ENCODE assay signal across 21 cellular contexts in the genomic region with DNA sequence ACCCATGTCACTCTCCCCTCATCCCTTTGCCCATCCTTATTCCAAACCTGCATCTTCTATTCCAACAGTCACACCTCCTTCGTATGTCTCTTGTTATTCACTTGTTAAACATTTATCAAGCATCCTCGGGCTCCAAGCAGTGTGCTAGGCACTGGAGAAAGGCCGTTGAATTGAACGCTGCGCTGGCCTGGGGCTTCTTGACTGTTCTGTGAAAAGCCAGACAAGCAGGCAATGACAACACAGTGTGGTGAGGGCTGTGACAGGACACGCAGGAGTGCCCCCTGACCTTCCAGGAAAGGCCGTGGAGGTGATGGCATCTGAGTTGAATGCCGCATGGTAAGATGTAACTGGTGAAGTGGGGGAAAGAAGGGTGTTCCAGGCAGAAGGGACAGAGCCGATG. TPM values are rescaled to one million over a fixed set of nuclear protein-coding genes. Genes with fewer than 3 reads are reported as not detected.
DNase-seq lines count a peak whose midpoint lies in the region; ATAC-seq and TF ChIP-seq lines count a peak whose summit lies in the region.
"Had no signal": no experiment of that assay in that cellular context is flagged by ENCODE, and none has a peak within 500 bp of the region (broad histone marks: within the 10 kb centered on the region; RNA-seq: fewer than 3 reads in every experiment).

No MANE protein-coding gene starts in this region.

- H3K4me2 ChIP-seq in OCI-LY3 (ENCODE audit: low read length): no peak overlapping the region
- H3K4me2 ChIP-seq: A549, GM23338 had no signal

- no peak overlapping the region for H3K4me3 Mint-ChIP-seq in activated naive CD8-positive, alpha-beta T cell treated with anti-CD3 and anti-CD28 coated beads, Interleukin-2, amount 50 U/mL, for 24 hours
- no peak overlapping the region for H3K4me3 Mint-ChIP-seq in activated naive CD8-positive, alpha-beta T cell treated with anti-CD3 and anti-CD28 coated beads for 36 hours
- H3K4me3 Mint-ChIP-seq: CD4-positive, alpha-beta T cell; GM23338 had no signal

- no peak for ATAC-seq in activated naive CD8-positive, alpha-beta T cell treated with anti-CD3 and anti-CD28 coated beads, Interleukin-2, amount 50 U/mL, for 24 hours
- no peak for ATAC-seq in sciatic nerve
- no peak for ATAC-seq in GM21447 (IDR thresholded peaks at IDR 0.05; ENCODE audit: unreplicated experiment)
- ATAC-seq: GM23338 had no signal

- peaks cover 50% of the 10 kb centered on the region for H3K4me1 ChIP-seq in OCI-LY3 (ENCODE audit: low read length)
- H3K4me1 ChIP-seq: A549, Caco-2 had no signal

- H3K27me3 Mint-ChIP-seq in activated naive CD8-positive, alpha-beta T cell treated with anti-CD3 and anti-CD28 coated beads, Interleukin-2, amount 50 U/mL, for 24 hours: no peaks in the 10 kb centered on the region
- H3K27me3 Mint-ChIP-seq in activated naive CD8-positive, alpha-beta T cell treated with anti-CD3 and anti-CD28 coated beads for 36 hours: no peaks in the 10 kb centered on the region
- H3K27me3 Mint-ChIP-seq: CD4-positive, alpha-beta T cell had no signal

- no peak overlapping the region for H3K4me3 ChIP-seq in OCI-LY3 (ENCODE audit: low read length)
- H3K4me3 ChIP-seq: A549, GM23338 had no signal

- peak overlapping the region; percentile 16 for H3K27ac Mint-ChIP-seq in activated naive CD8-positive, alpha-beta T cell treated with anti-CD3 and anti-CD28 coated beads, Interleukin-2, amount 50 U/mL, for 24 hours
- H3K27ac Mint-ChIP-seq in activated naive CD8-positive, alpha-beta T cell treated with anti-CD3 and anti-CD28 coated beads for 36 hours: no peak overlapping the region
- H3K27ac Mint-ChIP-seq: CD4-positive, alpha-beta T cell; GM23338 had no signal

- peaks cover 9% of the 10 kb centered on the region for H3K4me1 Mint-ChIP-seq in activated naive CD8-positive, alpha-beta T cell treated with anti-CD3 and anti-CD28 coated beads, Interleukin-2, amount 50 U/mL, for 24 hours
- peaks cover 11% of the 10 kb centered on the region for H3K4me1 Mint-ChIP-seq in activated naive CD8-positive, alpha-beta T cell treated with anti-CD3 and anti-CD28 coated beads for 36 hours

- intact Hi-C loops in sciatic nerve (cut with DNase I): no loop called here

- no peaks in the 10 kb centered on the region for H3K9me3 Mint-ChIP-seq in activated naive CD8-positive, alpha-beta T cell treated with anti-CD3 and anti-CD28 coated beads, Interleukin-2, amount 50 U/mL, for 24 hours
- no peaks in the 10 kb centered on the region for H3K9me3 Mint-ChIP-seq in activated naive CD8-positive, alpha-beta T cell treated with anti-CD3 and anti-CD28 coated beads for 36 hours
- H3K9me3 Mint-ChIP-seq: CD4-positive, alpha-beta T cell; GM23338 had no signal

- no peaks in the 10 kb centered on the region for H3K27me3 ChIP-seq in OCI-LY3 (ENCODE audit: low read depth, low read length)

- no peaks in the 10 kb centered on the region for H4K20me1 ChIP-seq in OCI-LY3 (ENCODE audit: insufficient read depth, low read length)

- peaks cover 20% of the 10 kb centered on the region for H3K79me2 ChIP-seq in OCI-LY3 (ENCODE audit: low read length)

- no peak for DNase-seq in activated naive CD8-positive, alpha-beta T cell treated with anti-CD3 and anti-CD28 coated beads, Interleukin-2, amount 50 U/mL, for 24 hours
- DNase-seq in activated naive CD8-positive, alpha-beta T cell treated with anti-CD3 and anti-CD28 coated beads for 36 hours: no peak
- peak; percentile 33 for DNase-seq in sciatic nerve (ENCODE audit: low spot score)
- DNase-seq in DMS79 treated with DMSO at 0.1 percent for 48 hours (lab: John Stamatoyannopoulos, UW): no peak
- no peak for DNase-seq in glomerular visceral epithelial cell (ENCODE audit: extremely low spot score)
- DNase-seq: Caco-2; CD4-positive, alpha-beta T cell; DMS153; GF-D8; MM.1S; NCI-H1092; NCI-H510A treated with DMSO at 0.1 percent for 48 hours; NCI-H82; PC-3 had no signal

- no peak for TF ChIP-seq CTCF in OCI-LY3 (IDR thresholded peaks at IDR 0.05; ENCODE audit: low read depth, low read length)

- no peak overlapping the region for H2AFZ ChIP-seq in OCI-LY3 (ENCODE audit: low read depth, low read length)
- H2AFZ ChIP-seq: GM23338 had no signal

- peak overlapping the region; percentile 90; the same call in 1 of the 2 replicates for H3K27ac ChIP-seq in OCI-LY3 (ENCODE audit: low read length)
- peak overlapping the region; percentile 25 for H3K27ac ChIP-seq in cingulate gyrus (ENCODE audit: low read depth, low read length)
- H3K27ac ChIP-seq: A549, RWPE1 had no signal

- H3K36me3 ChIP-seq in OCI-LY3 (replicated peaks; ENCODE audit: low read depth, low read length): peaks cover 22% of the 10 kb centered on the region

- peaks cover 18% of the 10 kb centered on the region for H3K36me3 Mint-ChIP-seq in activated naive CD8-positive, alpha-beta T cell treated with anti-CD3 and anti-CD28 coated beads, Interleukin-2, amount 50 U/mL, for 24 hours (ENCODE audit: low read depth)
- peaks cover 14% of the 10 kb centered on the region for H3K36me3 Mint-ChIP-seq in activated naive CD8-positive, alpha-beta T cell treated with anti-CD3 and anti-CD28 coated beads for 36 hours

- H3K9me3 ChIP-seq in OCI-LY3 (ENCODE audit: insufficient read depth, low read length): no peaks in the 10 kb centered on the region
- H3K9me3 ChIP-seq: A549, Caco-2 had no signal

- H3K9ac ChIP-seq in OCI-LY3 (ENCODE audit: low read length): no peak overlapping the region

RNA-seq across cellular contexts. Expression of a gene that starts 19.2 kb away (rescaled TPM):
- 10 to 100 TPM; 23.1 to 23.5 TPM for total RNA-seq in activated naive CD8-positive, alpha-beta T cell treated with anti-CD3 and anti-CD28 coated beads for 36 hours
- total RNA-seq in sciatic nerve: 32.5 TPM

RNA-seq across cellular contexts. Expression of a gene that starts 19.4 kb away (rescaled TPM):
- total RNA-seq in activated naive CD8-positive, alpha-beta T cell treated with anti-CD3 and anti-CD28 coated beads for 36 hours: not detected
- total RNA-seq in sciatic nerve: not detected
- total RNA-seq: Caco-2; CD4-positive, alpha-beta T cell; GM23338; LHCN-M2; PC-3 had no signal
